In the genomic region with DNA sequence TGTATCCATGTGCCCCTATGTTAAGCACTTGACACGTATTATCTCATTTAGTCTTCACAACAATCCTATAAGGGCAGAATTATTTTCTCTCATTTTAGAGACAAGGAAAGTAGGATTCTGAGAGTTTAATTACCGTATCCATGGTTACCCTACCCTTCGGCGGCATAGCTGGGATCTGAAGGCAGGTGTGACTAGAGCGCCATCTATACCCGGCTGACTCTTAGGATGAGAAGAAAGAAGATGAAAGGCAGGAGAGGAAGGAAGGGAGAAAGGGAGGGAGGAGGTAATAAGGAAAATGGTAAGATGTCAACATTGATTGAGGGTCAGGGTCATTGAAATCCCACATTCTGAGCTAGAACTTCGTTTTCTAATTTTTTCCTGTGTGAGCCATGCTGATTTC, we compare ENCODE assay signal across 7 cellular contexts.
DNase-seq lines count a peak whose midpoint lies in the region; TF ChIP-seq lines count a peak whose summit lies in the region.
"Not testable (repeated sequence)": the region's sequence is repeated elsewhere in the genome, so short reads cannot be mapped to it uniquely, and the experiment has no call there.

No MANE protein-coding gene starts in this region.

- H3K4me3 ChIP-seq in choroid plexus epithelial cell (ENCODE audit: low read depth, low read length); cardiac muscle cell: not testable (repeated sequence)

- H3K27ac ChIP-seq in C4-2B, VCaP, cardiac muscle cell: not testable (repeated sequence)

- not testable (repeated sequence) for H3K9me3 ChIP-seq in cardiac muscle cell (ENCODE audit: low read depth)

- DNase-seq in NCI-H748 (lab: John Stamatoyannopoulos, UW; ENCODE audit: unreplicated experiment) (peak; percentile 60), choroid plexus epithelial cell (ENCODE audit: low read depth) (peak; percentile 50), cardiac muscle cell (ENCODE audit: low read depth in 1 of 2, low spot score in 1 of 2) (peak in 1 of 2 donors; percentile 9), myocyte (ENCODE audit: low read depth) (peak; percentile 7)

- not testable (repeated sequence) for H3K36me3 ChIP-seq in cardiac muscle cell

- TF ChIP-seq CTCF in C4-2B (conservative IDR thresholded peaks at IDR 0.05) (peak; percentile 21), VCaP (conservative IDR thresholded peaks at IDR 0.05) (peak; percentile 21; the same call in 1 of the 2 replicates), choroid plexus epithelial cell (conservative IDR thresholded peaks at IDR 0.05; ENCODE audit: low read depth, low read length) (peak; percentile 56), cardiac muscle cell (IDR thresholded peaks at IDR 0.05; ENCODE audit: low read depth, low read length) (peak; percentile 11)

- H3K4me1 ChIP-seq in cardiac muscle cell (ENCODE audit: low read depth): not testable (repeated sequence)

- H3K27me3 ChIP-seq in cardiac muscle cell: not testable (repeated sequence)

- TF ChIP-seq EP300 in Ishikawa (IDR thresholded peaks at IDR 0.05; ENCODE audit: borderline replicate concordance): not testable (repeated sequence)

- peak; percentile 28; the same call in 1 of the 2 replicates for TF ChIP-seq RAD21 in Ishikawa (IDR thresholded peaks at IDR 0.05; ENCODE audit: low read depth)
